Comparison of ENCODE assay signal across 8 cellular contexts in the genomic region with DNA sequence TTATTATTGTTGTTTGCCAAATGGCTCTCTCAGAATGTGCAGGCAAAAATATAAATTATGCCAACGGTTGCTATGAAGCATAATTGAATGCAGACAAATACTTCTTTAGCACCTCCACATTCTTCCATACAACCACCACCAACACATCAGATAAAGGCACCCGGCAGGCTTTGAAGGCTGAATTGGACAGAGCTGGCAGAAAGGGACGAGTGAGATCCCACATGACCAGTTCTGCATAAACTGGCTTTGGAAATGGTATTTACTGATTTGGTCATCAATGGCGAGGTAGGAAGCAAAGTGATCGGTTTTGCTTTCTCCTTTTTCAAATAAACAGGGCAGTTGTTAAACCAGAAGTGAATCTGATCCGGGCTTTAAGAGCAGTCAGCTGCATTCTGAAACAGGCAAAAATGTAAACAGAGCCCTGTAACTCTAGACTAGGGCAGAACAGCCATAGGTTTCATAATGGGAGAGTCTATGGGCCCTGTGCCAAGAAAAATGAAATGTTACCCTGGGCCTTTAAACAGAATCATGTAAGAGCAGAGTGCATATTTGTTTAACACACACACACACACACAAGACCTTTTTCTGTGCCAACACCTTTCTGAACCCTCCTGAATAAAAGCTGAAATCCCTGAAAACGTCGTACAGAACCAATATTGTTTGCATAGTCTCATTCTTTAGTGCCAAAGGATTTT.
DNase-seq lines count a peak whose midpoint lies in the region; TF ChIP-seq lines count a peak whose summit lies in the region.
"Had no signal": no experiment of that assay in that cellular context is flagged by ENCODE, and none has a peak within 500 bp of the region (broad histone marks: within the 10 kb centered on the region; RNA-seq: fewer than 3 reads in every experiment).

No MANE protein-coding gene starts in this region.

- H3K27ac ChIP-seq in tibial artery, result peak overlapping the region; percentile 56 to 57

- no peaks in the 10 kb centered on the region for H3K9me3 ChIP-seq in tibial artery

- peaks cover 0 to 31% (median 24%) of the 10 kb centered on the region in 4 donors for H3K4me1 ChIP-seq in tibial artery

- DNase-seq in NCI-H1436 treated with DMSO at 0.1 percent for 48 hours (lab: John Stamatoyannopoulos, UW) (peak; percentile 7), amniotic epithelial cell (ENCODE audit: low read depth) (peak; percentile 34), kidney epithelial cell (ENCODE audit: low read depth) (peak; percentile 4), tibial artery (no peak), RKO (ENCODE audit: low spot score) (no peak)
- DNase-seq in stimulated activated CD4-positive, alpha-beta T cell treated with anti-CD3 and anti-CD28 coated beads, Interleukin-4, amount 100 ng/mL, for 24 hours, result no peak
- no peak for DNase-seq in activated naive CD4-positive, alpha-beta T cell treated with Interleukin-2 at 50 U/mL for 16 hours
- DNase-seq: activated effector memory CD4-positive, alpha-beta T cell treated with anti-CD3 and anti-CD28 coated beads, Interleukin-2, amount 50 U/mL, for 16 hours had no signal

- H3K36me3 ChIP-seq in kidney epithelial cell (ENCODE audit: control insufficient read depth, insufficient read depth, low read length) (no peaks in the 10 kb centered on the region), tibial artery (no peaks in the 10 kb centered on the region)

- intact Hi-C loops in tibial artery (cut with DNase I; ENCODE audit: low total_unique reads), result no loop called here

- no peak for TF ChIP-seq CTCF in kidney epithelial cell (IDR thresholded peaks at IDR 0.05; ENCODE audit: insufficient read depth, low read length, poor library complexity, severe bottlenecking)
- TF ChIP-seq CTCF in tibial artery (IDR thresholded peaks at IDR 0.05), result no peak

- H3K27me3 ChIP-seq in kidney epithelial cell (ENCODE audit: control insufficient read depth, insufficient read depth, low read length) (no peaks in the 10 kb centered on the region), tibial artery (no peaks in the 10 kb centered on the region)

- H3K4me3 ChIP-seq in kidney epithelial cell (ENCODE audit: low read depth, low read length), result no peak overlapping the region
- peak overlapping the region; percentile 18 for H3K4me3 ChIP-seq in tibial artery

Comparison
In these comparisons a context has a peak if more than half of its experiments do, and no peak if none do; other contexts are left out.
1. DNase-seq: peak in NCI-H1436 treated with DMSO at 0.1 percent for 48 hours (single experiment), amniotic epithelial cell (single experiment) and kidney epithelial cell (single experiment); none in tibial artery (0 of 2), RKO (single experiment), stimulated activated CD4-positive, alpha-beta T cell treated with anti-CD3 and anti-CD28 coated beads, Interleukin-4, amount 100 ng/mL, for 24 hours (single experiment) and activated naive CD4-positive, alpha-beta T cell treated with Interleukin-2 at 50 U/mL for 16 hours (single experiment).